ENCODE assay signal across 7 cellular contexts in the genomic region with DNA sequence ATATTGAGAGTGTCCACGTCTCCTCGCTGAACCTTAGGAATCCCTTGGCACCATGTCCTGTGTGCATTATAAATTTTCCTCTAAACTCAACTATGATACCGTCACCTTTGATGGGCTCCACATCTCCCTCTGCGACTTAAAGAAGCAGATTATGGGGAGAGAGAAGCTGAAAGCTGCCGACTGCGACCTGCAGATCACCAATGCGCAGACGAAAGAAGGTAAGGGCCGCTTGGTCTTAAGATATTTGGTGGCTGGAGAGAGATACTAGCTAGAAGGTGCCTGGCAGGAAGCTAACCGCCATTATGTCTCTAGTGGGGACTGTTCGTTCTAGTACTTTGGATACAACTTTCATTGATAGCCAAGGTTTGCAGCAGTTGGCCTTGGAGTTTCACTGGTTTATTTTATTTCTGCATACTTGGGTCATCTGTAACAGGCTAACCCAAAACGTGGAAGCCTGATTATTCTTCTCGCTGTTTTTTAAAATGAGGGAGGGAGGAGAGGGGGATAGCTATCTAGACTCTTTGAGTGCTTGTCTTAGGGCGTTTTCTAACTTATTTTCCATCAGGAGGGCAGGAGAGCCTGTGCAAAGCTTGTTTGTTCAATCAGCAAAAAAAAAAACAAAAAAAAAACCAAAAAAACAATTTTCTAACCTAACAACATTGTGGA. TPM values are rescaled to one million over a fixed set of nuclear protein-coding genes. Genes with fewer than 3 reads are reported as not detected.
DNase-seq lines count a peak whose midpoint lies in the region; ATAC-seq and TF ChIP-seq lines count a peak whose summit lies in the region.

No MANE protein-coding gene starts in this region.

- 0 to 1% methylated on average over 14 of the region's 14 CpGs for WGBS in sigmoid colon, 2 donors

- no peak for TF ChIP-seq POLR2A in sigmoid colon (IDR thresholded peaks at IDR 0.05)

- H3K9me3 ChIP-seq in sigmoid colon, result no peaks in the 10 kb centered on the region

- intact Hi-C loops in left ventricle myocardium superior (cut with micrococcal nuclease), result no loop called here
- intact Hi-C loops in sigmoid colon (cut with DNase I), result loop anchor here (10.0 kb wide), 1 partner anchor 194 kb away; no protein-coding TSS in a partner anchor

- peak overlapping the region; percentile 83 to 99 (median 94) for H3K4me3 ChIP-seq in sigmoid colon

- H3K36me3 ChIP-seq in sigmoid colon, result no peaks in the 10 kb centered on the region

- ATAC-seq in left ventricle myocardium superior, result peak; percentile 9
- ATAC-seq in GM21723 (IDR thresholded peaks at IDR 0.05; ENCODE audit: unreplicated experiment), result no peak

- TF ChIP-seq CTCF in sigmoid colon (IDR thresholded peaks at IDR 0.05), result peak in 1 of 4 experiments; percentile 10

- no peaks in the 10 kb centered on the region for H3K27me3 ChIP-seq in sigmoid colon

- TF ChIP-seq EP300 in sigmoid colon (IDR thresholded peaks at IDR 0.05), result no peak

- peak; percentile 16 for DNase-seq in GM03348 (ENCODE audit: low spot score)
- peak; percentile 31 for DNase-seq in LoVo (ENCODE audit: low spot score)
- peak; percentile 44 to 47 for DNase-seq in activated T-cell treated with anti-CD3 and anti-CD28 coated beads, Interleukin-2, amount 50 U/mL, for 48 hours
- DNase-seq in left ventricle myocardium superior, result no peak
- no peak for DNase-seq in sigmoid colon
- DNase-seq in NK-92 treated with Interleukin-12 subunit alpha and Interleukin-12 subunit beta, amount 100 ng/mL, for 24 hours (lab: John Stamatoyannopoulos, UW), result no peak

- H3K4me1 ChIP-seq in sigmoid colon, result peaks cover 0 to 44% (median 43%) of the 10 kb centered on the region in 4 donors

- peak overlapping the region; percentile 99 to 100 (median 100) for H3K27ac ChIP-seq in sigmoid colon

RNA-seq across cellular contexts. Expression of gene RBBP6, which starts 1.3 kb away (rescaled TPM):
- 26.4 TPM for total RNA-seq in left ventricle myocardium superior
- total RNA-seq in sigmoid colon, result 100 to 1,000 TPM in 1 of 4 donors, 10 to 100 TPM in 3; 48.7 to 105 (median 69.0) TPM
- 10 to 100 TPM; 14.4 to 23.7 (median 15.3) TPM for polyA plus RNA-seq in sigmoid colon

Comparison
In these comparisons a context has a peak if more than half of its experiments do, and no peak if none do; other contexts are left out.
1. DNase-seq: peak in GM03348 (single experiment), LoVo (single experiment) and activated T-cell treated with anti-CD3 and anti-CD28 coated beads, Interleukin-2, amount 50 U/mL, for 48 hours (2 of 2); none in left ventricle myocardium superior (single experiment), sigmoid colon (single experiment) and NK-92 treated with Interleukin-12 subunit alpha and Interleukin-12 subunit beta, amount 100 ng/mL, for 24 hours (single experiment).